ENCODE assay signal across 28 cellular contexts in genomic region chr12:69459477-69459876, GRCh38. TPM values are rescaled to one million over a fixed set of nuclear protein-coding genes. Genes with fewer than 3 reads are reported as not detected.
A peak's percentile ranks its signal among the peaks of the same experiment; 100 is the strongest.
DNase-seq lines count a peak whose midpoint lies in the region; ATAC-seq, FAIRE-seq and TF ChIP-seq lines count a peak whose summit lies in the region.
"Had no signal": no experiment of that assay in that cellular context is flagged by ENCODE, and none has a peak within 500 bp of the region (broad histone marks: within the 10 kb centered on the region; RNA-seq: fewer than 3 reads in every experiment).

No MANE protein-coding gene starts in this region.

- no peaks in the 10 kb centered on the region for H3K9me3 ChIP-seq in smooth muscle cell (replicated peaks; ENCODE audit: low read depth)
- H3K9me3 ChIP-seq: BLaER1, body of pancreas, lower lobe of right lung, neutrophil, tibial nerve had no signal

- no peaks in the 10 kb centered on the region for H3K4me1 ChIP-seq in smooth muscle cell (ENCODE audit: low read depth)
- H3K4me1 ChIP-seq: BLaER1, body of pancreas, lower lobe of right lung, tibial nerve had no signal

- H3K4me3 ChIP-seq in dorsolateral prefrontal cortex = peak overlapping the region in 12 of 59 donors; percentile 1 to 42 (median 11)
- H3K4me3 ChIP-seq in smooth muscle cell = no peak overlapping the region
- H3K4me3 ChIP-seq: BLaER1, body of pancreas, lower lobe of right lung, PC-9, skin epidermis, tibial nerve had no signal

- WGBS in smooth muscle cell (ENCODE audit: low lambda C conversion rate) = 66% methylated on average over 3 of the region's 3 CpGs

- no peaks in the 10 kb centered on the region for H4K20me1 ChIP-seq in smooth muscle cell (ENCODE audit: low read depth)
- H4K20me1 ChIP-seq: BLaER1 had no signal

- peak; percentile 9 for FAIRE-seq in HTR-8/SVneo (lab: Jason Lieb, UNC)
- FAIRE-seq: GM18507 had no signal

- TF ChIP-seq CTCF in dorsolateral prefrontal cortex (IDR thresholded peaks at IDR 0.05 in 54 of 56, conservative IDR thresholded peaks at IDR 0.05 in 2 of 56; ENCODE audit: low read depth in 1 of 56, partially characterized antibody in 56 of 56) (peak in 4 of 56 donors; percentile 7 to 15 (median 12)), smooth muscle cell (IDR thresholded peaks at IDR 0.05; ENCODE audit: borderline replicate concordance, insufficient read depth, poor library complexity, severe bottlenecking) (no peak)

- H3F3A ChIP-seq in smooth muscle cell (ENCODE audit: low read depth) = no peaks in the 10 kb centered on the region

- ATAC-seq in HG02678 (IDR thresholded peaks at IDR 0.05; ENCODE audit: unreplicated experiment) = no peak
- no peak for ATAC-seq in HG03095 (IDR thresholded peaks at IDR 0.05; ENCODE audit: unreplicated experiment)
- no peak for ATAC-seq in GM21381 (IDR thresholded peaks at IDR 0.05; ENCODE audit: unreplicated experiment)
- ATAC-seq: body of pancreas; lower lobe of right lung; stimulated activated naive CD8-positive, alpha-beta T cell treated with anti-CD3 and anti-CD28 coated beads, Interleukin-15, amount 100 ng/mL, for 72 hours; WTC11 had no signal

- DNase-seq in HTR-8/SVneo (ENCODE audit: insufficient read length, low spot score) = no peak
- peak in 4 of 10 donors; percentile 17 to 60 (median 44) for DNase-seq in dorsolateral prefrontal cortex
- peak; percentile 71 for DNase-seq in midbrain (lab: John Stamatoyannopoulos, UW)
- no peak for DNase-seq in smooth muscle cell (lab: John Stamatoyannopoulos, UW; ENCODE audit: unreplicated experiment)
- no peak for DNase-seq in activated effector memory CD4-positive, alpha-beta T cell treated with Interleukin-2 at 50 U/mL for 16 hours
- DNase-seq: activated CD4-positive, alpha-beta T cell treated with anti-CD3 and anti-CD28 coated beads, Interleukin-2, amount 10 ng/mL, durations not matched to agents 7 days and 5 days; activated naive CD4-positive, alpha-beta T cell; activated T-cell treated with anti-CD3 and anti-CD28 coated beads, Interleukin-2, amount 50 U/mL, for 48 hours; body of pancreas; COR-L47; DND-41; glutamatergic neuron; lower lobe of right lung; NCI-H510A; PC-9; SHP77 treated with DMSO at 0.1 percent for 48 hours; stimulated activated CD8-positive, alpha-beta memory T cell treated with anti-CD3 and anti-CD28 coated beads, Interleukin-4, amount 100 ng/mL, for 48 hours; stimulated activated naive CD8-positive, alpha-beta T cell treated with anti-CD3 and anti-CD28 coated beads, Interleukin-15, amount 100 ng/mL, for 72 hours; SW 1271 had no signal

- intact Hi-C loops in dorsolateral prefrontal cortex (cut with DNase I) = no loop called here

- H3K27ac ChIP-seq in dorsolateral prefrontal cortex (peak overlapping the region in 54 of 59 donors; percentile 13 to 96 (median 74)), smooth muscle cell (ENCODE audit: low read depth) (no peak overlapping the region)
- H3K27ac ChIP-seq: BLaER1, body of pancreas, lower lobe of right lung, neutrophil, PC-9, skin epidermis had no signal

- peak overlapping the region; percentile 7 for H2AFZ ChIP-seq in smooth muscle cell (ENCODE audit: low read depth)
- H2AFZ ChIP-seq: PC-9 had no signal

- H3K36me3 ChIP-seq in smooth muscle cell (ENCODE audit: low read depth) = no peaks in the 10 kb centered on the region
- H3K36me3 ChIP-seq: BLaER1, lower lobe of right lung, neutrophil, tibial nerve had no signal

- no peaks in the 10 kb centered on the region for H3K27me3 ChIP-seq in dorsolateral prefrontal cortex
- H3K27me3 ChIP-seq in smooth muscle cell (ENCODE audit: low read depth) = no peaks in the 10 kb centered on the region
- H3K27me3 ChIP-seq: BLaER1, body of pancreas, tibial nerve had no signal

- H3K9ac ChIP-seq in smooth muscle cell (ENCODE audit: low read depth) = no peak overlapping the region
- H3K9ac ChIP-seq: BLaER1 had no signal

- no peaks in the 10 kb centered on the region for H3K79me2 ChIP-seq in smooth muscle cell (ENCODE audit: low read depth)

- H3K4me2 ChIP-seq in smooth muscle cell = no peak overlapping the region
- H3K4me2 ChIP-seq: BLaER1, PC-9 had no signal

RNA-seq across cellular contexts. Expression of gene FRS2, which starts 10.7 kb away (rescaled TPM):
- total RNA-seq in dorsolateral prefrontal cortex (10 to 100 TPM; 41.5 to 87.4 (median 58.7) TPM), smooth muscle cell (90.2 and 169 TPM in 2 replicates)
- 21.6 and 23.8 TPM in 2 replicates for polyA plus RNA-seq in smooth muscle cell
